8 cellular contexts compared by ENCODE assay signal in the genomic region with DNA sequence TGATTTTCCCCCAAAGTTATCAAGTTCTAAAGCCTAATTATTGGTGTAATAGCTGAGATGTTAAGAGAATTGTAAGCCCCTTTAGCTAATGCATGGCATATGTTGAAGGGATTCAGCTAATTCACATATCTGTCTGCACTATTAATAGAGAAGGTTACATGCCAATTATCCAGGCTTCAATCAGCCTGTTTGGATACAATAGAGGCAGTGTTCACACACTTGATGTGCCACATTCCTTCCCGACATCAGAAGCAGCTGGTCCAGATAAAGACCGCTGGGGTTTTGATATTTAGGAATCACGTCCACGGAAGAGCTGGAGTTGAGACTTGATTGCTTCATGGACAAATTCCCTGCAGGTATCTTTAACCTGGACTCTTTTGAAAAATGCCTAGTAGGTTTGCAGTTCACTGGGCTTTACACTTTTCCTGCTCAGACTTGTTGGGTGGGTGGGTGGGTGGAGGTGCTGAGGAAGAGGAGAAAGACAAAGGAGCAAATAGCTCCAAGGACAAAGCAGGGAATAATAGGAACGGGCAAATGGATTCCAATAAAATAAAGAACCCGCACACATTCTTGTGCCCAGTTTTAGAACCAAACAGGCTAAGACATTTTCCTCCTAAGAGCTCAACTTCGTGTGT.
DNase-seq lines count a peak whose midpoint lies in the region; ATAC-seq and TF ChIP-seq lines count a peak whose summit lies in the region.

No MANE protein-coding gene starts in this region.

- H3K27ac Mint-ChIP-seq in activated CD8-positive, alpha-beta T cell treated with anti-CD3 and anti-CD28 coated beads, Interleukin-2, amount 10 ng/mL, durations not matched to agents 7 days and 5 days = peak overlapping the region; percentile 91

- no peak for TF ChIP-seq CTCF in cardiac muscle cell (IDR thresholded peaks at IDR 0.05; ENCODE audit: low read depth, low read length)

- peak overlapping the region; percentile 61 for H3K4me3 Mint-ChIP-seq in activated CD8-positive, alpha-beta T cell treated with anti-CD3 and anti-CD28 coated beads, Interleukin-2, amount 10 ng/mL, durations not matched to agents 7 days and 5 days

- POLR2A ChIA-PET in activated CD8-positive, alpha-beta T cell treated with anti-CD3 and anti-CD28 coated beads, Interleukin-2, amount 10 ng/mL, durations not matched to agents 7 days and 5 days (lab: Charles Lee) = interaction anchor here (0.5 to 1.8 kb wide), 9 partner anchors 15 to 171 kb away, joined by 3 to 8 read pairs (median 4); no protein-coding TSS in a partner anchor

- no peaks in the 10 kb centered on the region for H3K9me3 ChIP-seq in cardiac muscle cell (ENCODE audit: low read depth)

- H3K36me3 Mint-ChIP-seq in activated CD8-positive, alpha-beta T cell treated with anti-CD3 and anti-CD28 coated beads, Interleukin-2, amount 10 ng/mL, durations not matched to agents 7 days and 5 days (ENCODE audit: low read depth) = peaks cover 3% of the 10 kb centered on the region

- no peaks in the 10 kb centered on the region for H3K27me3 Mint-ChIP-seq in activated CD8-positive, alpha-beta T cell treated with anti-CD3 and anti-CD28 coated beads, Interleukin-2, amount 10 ng/mL, durations not matched to agents 7 days and 5 days (ENCODE audit: low read depth)

- DNase-seq in cardiac muscle cell (ENCODE audit: low read depth in 1 of 2, low spot score in 1 of 2) = peak; percentile 40 to 42
- DNase-seq in cardiac septum (ENCODE audit: low spot score) = no peak
- DNase-seq in activated CD8-positive, alpha-beta T cell treated with anti-CD3 and anti-CD28 coated beads, Interleukin-2, amount 10 ng/mL, durations not matched to agents 7 days and 5 days = no peak
- DNase-seq in kidney tubule cell (ENCODE audit: low spot score) = peak; percentile 41
- DNase-seq in NOMO-1 treated with dmso at 0.1 percent for 144 hours (lab: John Stamatoyannopoulos, UW; ENCODE audit: unreplicated experiment) = no peak
- no peak for DNase-seq in middle frontal gyrus (ENCODE audit: extremely low spot score, low spot score)
- no peak for DNase-seq in cerebellum (ENCODE audit: low spot score)
- DNase-seq in mucosa of gallbladder (ENCODE audit: low spot score) = no peak

- H3K27ac ChIP-seq in cardiac muscle cell = peak overlapping the region; percentile 94

- no peaks in the 10 kb centered on the region for H3K36me3 ChIP-seq in cardiac muscle cell

- intact Hi-C loops in cardiac septum (cut with DNase I) = loop anchor here (5.0 kb wide), 1 partner anchor 154 kb away; no protein-coding TSS in a partner anchor

- peaks cover 65% of the 10 kb centered on the region for H3K4me1 ChIP-seq in cardiac muscle cell (ENCODE audit: low read depth)

- peaks cover 61% of the 10 kb centered on the region for H3K4me1 Mint-ChIP-seq in activated CD8-positive, alpha-beta T cell treated with anti-CD3 and anti-CD28 coated beads, Interleukin-2, amount 10 ng/mL, durations not matched to agents 7 days and 5 days (ENCODE audit: low read depth)

- CTCF ChIA-PET in activated CD8-positive, alpha-beta T cell treated with anti-CD3 and anti-CD28 coated beads, Interleukin-2, amount 10 ng/mL, durations not matched to agents 7 days and 5 days (lab: Charles Lee) = interaction anchor here (1.0 to 2.2 kb wide), 11 partner anchors 13 to 180 kb away, joined by 3 to 6 read pairs (median 5); no protein-coding TSS in a partner anchor

- no peak for ATAC-seq in activated CD8-positive, alpha-beta T cell treated with anti-CD3 and anti-CD28 coated beads, Interleukin-2, amount 10 ng/mL, durations not matched to agents 7 days and 5 days

- peak overlapping the region; percentile 20 for H3K4me3 ChIP-seq in cardiac muscle cell

- no peaks in the 10 kb centered on the region for H3K27me3 ChIP-seq in cardiac muscle cell

- no peaks in the 10 kb centered on the region for H3K9me3 Mint-ChIP-seq in activated CD8-positive, alpha-beta T cell treated with anti-CD3 and anti-CD28 coated beads, Interleukin-2, amount 10 ng/mL, durations not matched to agents 7 days and 5 days (ENCODE audit: insufficient read depth)

Comparison
In these comparisons a context has a peak if more than half of its experiments do, and no peak if none do; other contexts are left out.
1. DNase-seq: peak in cardiac muscle cell (2 of 2) and kidney tubule cell (single experiment); none in cardiac septum (single experiment), activated CD8-positive, alpha-beta T cell treated with anti-CD3 and anti-CD28 coated beads, Interleukin-2, amount 10 ng/mL, durations not matched to agents 7 days and 5 days (single experiment), NOMO-1 treated with dmso at 0.1 percent for 144 hours (single experiment), middle frontal gyrus (single experiment), cerebellum (single experiment) and mucosa of gallbladder (single experiment).